9 cellular contexts compared by ENCODE assay signal in the genomic region with DNA sequence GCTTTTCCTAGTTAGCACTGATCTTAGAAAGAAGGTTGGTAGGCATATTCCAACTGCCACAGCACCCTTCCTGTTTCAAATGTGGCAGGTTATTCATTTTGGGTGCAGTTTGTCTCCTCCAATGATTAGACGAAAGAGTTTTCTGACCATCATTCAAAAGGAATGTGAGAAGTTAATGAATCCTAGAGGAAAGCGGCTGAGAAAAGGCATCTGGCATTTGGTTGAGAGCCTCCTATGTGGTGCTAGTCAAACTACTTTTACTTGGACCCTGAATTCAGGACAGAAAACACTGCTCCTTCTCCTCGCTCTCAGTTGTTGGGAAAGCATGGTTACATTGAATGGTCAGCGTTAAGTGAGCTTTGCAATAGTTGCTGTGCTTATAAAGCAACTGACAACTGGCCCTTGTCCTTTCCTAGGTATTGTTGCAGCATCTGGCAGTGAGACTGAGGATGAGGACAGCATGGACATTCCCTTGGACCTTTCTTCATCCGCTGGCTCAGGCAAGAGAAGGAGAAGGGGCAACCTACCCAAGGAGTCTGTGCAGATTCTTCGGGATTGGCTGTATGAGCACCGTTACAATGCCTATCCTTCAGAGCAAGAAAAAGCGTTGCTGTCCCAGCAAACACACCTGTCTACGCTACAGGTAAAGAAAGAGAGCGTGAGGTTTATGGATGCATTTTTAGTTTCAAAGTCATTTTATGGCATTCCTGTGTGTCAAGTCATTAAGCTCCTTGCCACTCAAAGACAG. TPM values are rescaled to one million over a fixed set of nuclear protein-coding genes. Genes with fewer than 3 reads are reported as not detected.
DNase-seq lines count a peak whose midpoint lies in the region; TF ChIP-seq lines count a peak whose summit lies in the region.
"Had no signal": no experiment of that assay in that cellular context is flagged by ENCODE, and none has a peak within 500 bp of the region (broad histone marks: within the 10 kb centered on the region; RNA-seq: fewer than 3 reads in every experiment).

No MANE protein-coding gene starts in this region.

- H3K36me3 Mint-ChIP-seq in brain (peaks cover 53% of the 10 kb centered on the region), type B pancreatic cell (peaks cover 56% of the 10 kb centered on the region)

- no peak overlapping the region for H3K27ac ChIP-seq in OCI-LY7 (ENCODE audit: low read depth, low read length, poor library complexity, severe bottlenecking)

- peaks cover 8% of the 10 kb centered on the region; the same call in 1 of the 2 replicates for H3K9me3 ChIP-seq in OCI-LY7 (ENCODE audit: low read length)

- DNase-seq in NCI-H748 (lab: John Stamatoyannopoulos, UW; ENCODE audit: unreplicated experiment) (peak; percentile 51), NCI-H748 treated with DMSO at 0.1 percent for 48 hours (lab: John Stamatoyannopoulos, UW) (no peak), left kidney (ENCODE audit: low read depth, low spot score) (peak; percentile 74), type B pancreatic cell (ENCODE audit: extremely low spot score, unreplicated experiment) (no peak), NCI-H2171 (lab: John Stamatoyannopoulos, UW) (no peak), OCI-LY7 (ENCODE audit: low spot score) (no peak), UCSD-AML1 (lab: John Stamatoyannopoulos, UW; ENCODE audit: unreplicated experiment) (no peak)

- TF ChIP-seq CTCF in brain (conservative IDR thresholded peaks at IDR 0.05) (no peak), type B pancreatic cell (conservative IDR thresholded peaks at IDR 0.05) (no peak), OCI-LY7 (conservative IDR thresholded peaks at IDR 0.05; ENCODE audit: low read length) (no peak)

- POLR2A ChIA-PET in OCI-LY7 (lab: Charles Lee) = interaction anchor here (1.0 to 6.2 kb wide), 4 partner anchors 10 to 170 kb away, joined by 3 to 29 read pairs (median 14); no protein-coding TSS in a partner anchor

- H3K4me3 Mint-ChIP-seq in brain (peak overlapping the region; percentile 28 to 96 (median 93)), type B pancreatic cell (peak overlapping the region; percentile 98)

- H3K9me3 Mint-ChIP-seq in brain (peaks cover 5 to 24% (median 11%) of the 10 kb centered on the region in 5 experiments), type B pancreatic cell (peaks cover 3% of the 10 kb centered on the region)

- intact Hi-C loops in OCI-LY7 (cut with micrococcal nuclease; ENCODE audit: unreplicated experiment) = no loop called here

- H3K4me1 ChIP-seq in OCI-LY7 (ENCODE audit: insufficient read depth, low read length, poor library complexity, severe bottlenecking) = peaks cover 48% of the 10 kb centered on the region

- peaks cover 13% of the 10 kb centered on the region; the same call in 1 of the 2 replicates for H4K20me1 ChIP-seq in OCI-LY7 (ENCODE audit: insufficient read depth, low read length)

- no peak overlapping the region for H3K4me2 ChIP-seq in OCI-LY7 (ENCODE audit: low read length)

- CTCF ChIA-PET in OCI-LY7 (lab: Charles Lee; ENCODE audit: unreplicated experiment) = interaction anchor here (0.6 to 1.1 kb wide), 3 partner anchors 10 to 13 kb away, joined by 3 to 4 read pairs (median 3); no protein-coding TSS in a partner anchor

- no TSS peak for BruUV-seq in OCI-LY7 (replicated peaks; lab: Mats Ljungman, UMichigan)

- H3K79me2 ChIP-seq in OCI-LY7 (ENCODE audit: insufficient read depth, low read depth, low read length) = peaks cover 91% of the 10 kb centered on the region

- H3K4me1 Mint-ChIP-seq in brain (peaks cover 70% of the 10 kb centered on the region), type B pancreatic cell (ENCODE audit: unreplicated experiment) (peaks cover 54% of the 10 kb centered on the region)

- H3K27me3 Mint-ChIP-seq in brain = peaks cover 20% of the 10 kb centered on the region
- H3K27me3 Mint-ChIP-seq in type B pancreatic cell = peaks cover 8% of the 10 kb centered on the region

- no peak overlapping the region for H3K4me3 ChIP-seq in OCI-LY7 (ENCODE audit: low read depth, low read length, poor library complexity, severe bottlenecking)

- H3K9me2 ChIP-seq in OCI-LY7 (ENCODE audit: insufficient read depth, low read length) = no peaks in the 10 kb centered on the region

- no peak overlapping the region for H2AFZ ChIP-seq in OCI-LY7 (ENCODE audit: low read length)

- H3K27ac Mint-ChIP-seq in brain = peak overlapping the region in 4 of 5 experiments; percentile 40 to 100 (median 64)
- peak overlapping the region; percentile 99 for H3K27ac Mint-ChIP-seq in type B pancreatic cell
- H3K27ac Mint-ChIP-seq: activated T-helper 2 cell treated with anti-CD3 and anti-CD28 coated beads, Interferon-gamma antibody, Interleukin-2, Interleukin-4, amounts not matched to agents 10 μg/mL and 5 μg/mL and 100 μg/mL, durations not matched to agents 14 hours and 24 hours and 36 hours had no signal

- H3K36me3 ChIP-seq in OCI-LY7 (ENCODE audit: insufficient read depth, low read length) = peaks cover 67% of the 10 kb centered on the region

RNA-seq across cellular contexts. Expression of a gene that starts 6.1 kb away (rescaled TPM):
- polyA plus RNA-seq in brain (ENCODE audit: insufficient read depth, low read depth, low replicate concordance) = 53.1 TPM
- total RNA-seq in type B pancreatic cell (ENCODE audit: low replicate concordance) (80.7 and 111 TPM in 2 replicates), OCI-LY7 (2022) (40.9 and 42.5 TPM in 2 replicates)
- 61.5 and 69.0 TPM in 2 replicates for total RNA-seq in OCI-LY7 (2014; rRNA removed; shearing (Covaris generic))

Comparison
In these comparisons a context has a peak if more than half of its experiments do, and no peak if none do; other contexts are left out.
1. DNase-seq: peak in NCI-H748 (single experiment) and left kidney (single experiment); none in NCI-H748 treated with DMSO at 0.1 percent for 48 hours (single experiment), type B pancreatic cell (single experiment), NCI-H2171 (single experiment), OCI-LY7 (single experiment) and UCSD-AML1 (single experiment).